8 cellular contexts compared by ENCODE assay signal in genomic region chr3:190384241-190384863, GRCh38. TPM values are rescaled to one million over a fixed set of nuclear protein-coding genes. Genes with fewer than 3 reads are reported as not detected.
DNase-seq lines count a peak whose midpoint lies in the region; ATAC-seq and TF ChIP-seq lines count a peak whose summit lies in the region.

No MANE protein-coding gene starts in this region.

- H3K27me3 Mint-ChIP-seq in activated CD4-positive, alpha-beta memory T cell treated with anti-CD3 and anti-CD28 coated beads for 36 hours: peaks cover 9% of the 10 kb centered on the region
- no peaks in the 10 kb centered on the region for H3K27me3 Mint-ChIP-seq in activated CD4-positive, alpha-beta memory T cell treated with anti-CD3 and anti-CD28 coated beads, Interleukin-2, amount 10 ng/mL, durations not matched to agents 7 days and 5 days
- H3K27me3 Mint-ChIP-seq in stimulated activated naive CD8-positive, alpha-beta T cell treated with anti-CD3 and anti-CD28 coated beads, Interleukin-15, amount 100 ng/mL, for 72 hours: peaks cover 22% of the 10 kb centered on the region

- H3K36me3 ChIP-seq in Karpas-422 (ENCODE audit: insufficient read depth, low read length) (no peaks in the 10 kb centered on the region), cardiac muscle cell (no peaks in the 10 kb centered on the region)

- no peaks in the 10 kb centered on the region for H3K9me2 ChIP-seq in Karpas-422 (replicated peaks; ENCODE audit: insufficient read depth, low read length)

- peaks cover 6% of the 10 kb centered on the region for H3K4me1 ChIP-seq in Karpas-422 (ENCODE audit: low read length)
- H3K4me1 ChIP-seq in cardiac muscle cell (ENCODE audit: low read depth): no peaks in the 10 kb centered on the region

- no peak overlapping the region for H3K27ac Mint-ChIP-seq in activated CD4-positive, alpha-beta memory T cell treated with anti-CD3 and anti-CD28 coated beads for 36 hours
- no peak overlapping the region for H3K27ac Mint-ChIP-seq in activated CD4-positive, alpha-beta memory T cell treated with anti-CD3 and anti-CD28 coated beads, Interleukin-2, amount 10 ng/mL, durations not matched to agents 7 days and 5 days
- no peak overlapping the region for H3K27ac Mint-ChIP-seq in stimulated activated naive CD8-positive, alpha-beta T cell treated with anti-CD3 and anti-CD28 coated beads, Interleukin-15, amount 100 ng/mL, for 72 hours

- H3K4me3 ChIP-seq in Karpas-422 (ENCODE audit: low read length) (no peak overlapping the region), cardiac muscle cell (no peak overlapping the region)

- no peaks in the 10 kb centered on the region for H3K36me3 Mint-ChIP-seq in activated CD4-positive, alpha-beta memory T cell treated with anti-CD3 and anti-CD28 coated beads for 36 hours
- H3K36me3 Mint-ChIP-seq in activated CD4-positive, alpha-beta memory T cell treated with anti-CD3 and anti-CD28 coated beads, Interleukin-2, amount 10 ng/mL, durations not matched to agents 7 days and 5 days (ENCODE audit: low read depth): no peaks in the 10 kb centered on the region

- H3K9me3 Mint-ChIP-seq in activated CD4-positive, alpha-beta memory T cell treated with anti-CD3 and anti-CD28 coated beads for 36 hours: no peaks in the 10 kb centered on the region
- H3K9me3 Mint-ChIP-seq in activated CD4-positive, alpha-beta memory T cell treated with anti-CD3 and anti-CD28 coated beads, Interleukin-2, amount 10 ng/mL, durations not matched to agents 7 days and 5 days: no peaks in the 10 kb centered on the region
- H3K9me3 Mint-ChIP-seq in stimulated activated naive CD8-positive, alpha-beta T cell treated with anti-CD3 and anti-CD28 coated beads, Interleukin-15, amount 100 ng/mL, for 72 hours: no peaks in the 10 kb centered on the region

- H3K27ac ChIP-seq in Karpas-422 (ENCODE audit: low read length) (no peak overlapping the region), cardiac muscle cell (no peak overlapping the region)

- intact Hi-C loops in activated CD4-positive, alpha-beta memory T cell treated with anti-CD3 and anti-CD28 coated beads for 36 hours (cut with micrococcal nuclease): loop anchor here (1.0 kb wide), 1 partner anchor 313 kb away; no protein-coding TSS in a partner anchor

- H3K4me2 ChIP-seq in Karpas-422 (ENCODE audit: low read depth, low read length, poor library complexity, severe bottlenecking): no peak overlapping the region

- no peak overlapping the region for H3K4me3 Mint-ChIP-seq in activated CD4-positive, alpha-beta memory T cell treated with anti-CD3 and anti-CD28 coated beads for 36 hours
- H3K4me3 Mint-ChIP-seq in activated CD4-positive, alpha-beta memory T cell treated with anti-CD3 and anti-CD28 coated beads, Interleukin-2, amount 10 ng/mL, durations not matched to agents 7 days and 5 days: no peak overlapping the region
- H3K4me3 Mint-ChIP-seq in stimulated activated naive CD8-positive, alpha-beta T cell treated with anti-CD3 and anti-CD28 coated beads, Interleukin-15, amount 100 ng/mL, for 72 hours: no peak overlapping the region

- CTCF ChIA-PET in activated CD4-positive, alpha-beta memory T cell treated with anti-CD3 and anti-CD28 coated beads for 36 hours (lab: Charles Lee): interaction anchor here (1.1 kb wide), 2 partner anchors 160 to 423 kb away, joined by 3 to 5 read pairs; no protein-coding TSS in a partner anchor
- CTCF ChIA-PET in activated CD4-positive, alpha-beta memory T cell treated with anti-CD3 and anti-CD28 coated beads, Interleukin-2, amount 10 ng/mL, durations not matched to agents 7 days and 5 days (lab: Charles Lee): interaction anchor here (1.1 to 1.4 kb wide), 2 partner anchors 12 to 40 kb away, joined by 3 to 4 read pairs; no protein-coding TSS in a partner anchor

- H2AFZ ChIP-seq in Karpas-422 (ENCODE audit: low read length): no peak overlapping the region

- POLR2A ChIA-PET in activated CD4-positive, alpha-beta memory T cell treated with anti-CD3 and anti-CD28 coated beads for 36 hours (lab: Charles Lee): no interaction called here
- POLR2A ChIA-PET in activated CD4-positive, alpha-beta memory T cell treated with anti-CD3 and anti-CD28 coated beads, Interleukin-2, amount 10 ng/mL, durations not matched to agents 7 days and 5 days (lab: Charles Lee): no interaction called here

- H3K4me1 Mint-ChIP-seq in activated CD4-positive, alpha-beta memory T cell treated with anti-CD3 and anti-CD28 coated beads for 36 hours (ENCODE audit: low read depth): peaks cover 4% of the 10 kb centered on the region
- no peaks in the 10 kb centered on the region for H3K4me1 Mint-ChIP-seq in activated CD4-positive, alpha-beta memory T cell treated with anti-CD3 and anti-CD28 coated beads, Interleukin-2, amount 10 ng/mL, durations not matched to agents 7 days and 5 days
- H3K4me1 Mint-ChIP-seq in stimulated activated naive CD8-positive, alpha-beta T cell treated with anti-CD3 and anti-CD28 coated beads, Interleukin-15, amount 100 ng/mL, for 72 hours: no peaks in the 10 kb centered on the region

- peak; percentile 27 for DNase-seq in activated CD4-positive, alpha-beta memory T cell treated with anti-CD3 and anti-CD28 coated beads for 36 hours
- DNase-seq in activated CD4-positive, alpha-beta memory T cell treated with anti-CD3 and anti-CD28 coated beads, Interleukin-2, amount 10 ng/mL, durations not matched to agents 7 days and 5 days: no peak
- DNase-seq in H4 (ENCODE audit: low spot score) (peak; percentile 49), Karpas-422 (peak; percentile 76), SW 1271 (lab: John Stamatoyannopoulos, UW) (peak; percentile 48 to 91), cardiac muscle cell (ENCODE audit: low read depth in 1 of 2, low spot score in 1 of 2) (peak; percentile 27 to 60), NK-92 (lab: John Stamatoyannopoulos, UW; ENCODE audit: unreplicated experiment) (no peak)
- DNase-seq in stimulated activated naive CD8-positive, alpha-beta T cell treated with anti-CD3 and anti-CD28 coated beads, Interleukin-15, amount 100 ng/mL, for 72 hours: no peak

- H3K9me3 ChIP-seq in Karpas-422 (ENCODE audit: low read length) (no peaks in the 10 kb centered on the region), cardiac muscle cell (ENCODE audit: low read depth) (no peaks in the 10 kb centered on the region)

- H4K20me1 ChIP-seq in Karpas-422 (ENCODE audit: insufficient read depth, low read depth, low read length): no peaks in the 10 kb centered on the region

- H3K27me3 ChIP-seq in Karpas-422 (ENCODE audit: low read length) (no peaks in the 10 kb centered on the region), cardiac muscle cell (no peaks in the 10 kb centered on the region)

- peak; percentile 49 for TF ChIP-seq CTCF in cardiac muscle cell (IDR thresholded peaks at IDR 0.05; ENCODE audit: low read depth, low read length)

- ATAC-seq in stimulated activated naive CD8-positive, alpha-beta T cell treated with anti-CD3 and anti-CD28 coated beads, Interleukin-15, amount 100 ng/mL, for 72 hours: peak; percentile 80

- H3K9ac ChIP-seq in Karpas-422 (ENCODE audit: low read length): no peak overlapping the region

- no peaks in the 10 kb centered on the region for H3K79me2 ChIP-seq in Karpas-422 (ENCODE audit: low read length)

RNA-seq across cellular contexts. Expression of gene CLDN16, which starts 3.6 kb away (rescaled TPM):
- not detected for total RNA-seq in activated CD4-positive, alpha-beta memory T cell treated with anti-CD3 and anti-CD28 coated beads for 36 hours
- total RNA-seq in activated CD4-positive, alpha-beta memory T cell treated with anti-CD3 and anti-CD28 coated beads, Interleukin-2, amount 10 ng/mL, durations not matched to agents 7 days and 5 days: not detected
- total RNA-seq in H4 (2014; rRNA removed; shearing (Covaris generic)): 0.15 TPM in 1 of 2 replicates, not detected in the other
- not detected in 2 replicates for total RNA-seq in Karpas-422 (2014; rRNA removed; shearing (Covaris generic); ENCODE audit: low replicate concordance)
- total RNA-seq in cardiac muscle cell: 0.18 TPM in 1 of 2 replicates, not detected in the other
- not detected in 2 replicates for polyA plus RNA-seq in cardiac muscle cell

Comparison
In these comparisons a context has a peak if more than half of its experiments do, and no peak if none do; other contexts are left out.
1. DNase-seq: peak in activated CD4-positive, alpha-beta memory T cell treated with anti-CD3 and anti-CD28 coated beads for 36 hours (single experiment), H4 (single experiment), Karpas-422 (single experiment), SW 1271 (2 of 2) and cardiac muscle cell (2 of 2); none in activated CD4-positive, alpha-beta memory T cell treated with anti-CD3 and anti-CD28 coated beads, Interleukin-2, amount 10 ng/mL, durations not matched to agents 7 days and 5 days (single experiment), stimulated activated naive CD8-positive, alpha-beta T cell treated with anti-CD3 and anti-CD28 coated beads, Interleukin-15, amount 100 ng/mL, for 72 hours (0 of 2) and NK-92 (single experiment).